ENCODE assay signal across 25 cellular contexts in the genomic region with DNA sequence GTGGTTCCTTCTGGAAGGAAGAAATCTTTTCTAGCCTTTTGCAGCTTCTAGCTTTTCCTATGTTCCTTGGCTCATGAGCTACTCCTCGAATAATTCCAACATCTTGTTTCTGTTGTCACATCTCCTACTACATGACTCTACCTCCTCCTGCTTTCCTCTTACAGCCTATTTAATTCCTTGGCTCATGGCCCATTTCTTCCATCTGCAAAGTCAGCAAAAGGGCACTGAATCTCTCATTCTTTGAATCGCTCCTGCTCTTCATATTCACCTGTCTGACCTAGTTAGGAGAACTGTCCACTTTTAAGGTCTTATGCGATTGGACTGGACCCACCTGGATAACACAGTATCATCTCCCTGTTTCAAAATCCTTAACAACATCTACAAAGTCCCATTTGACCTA. TPM values are rescaled to one million over a fixed set of nuclear protein-coding genes. Genes with fewer than 3 reads are reported as not detected.
"Had no signal": no experiment of that assay in that cellular context is flagged by ENCODE, and none has a peak within 500 bp of the region (broad histone marks: within the 10 kb centered on the region; RNA-seq: fewer than 3 reads in every experiment).

No MANE protein-coding gene starts in this region.

- H3K4me1 ChIP-seq: esophagus squamous epithelium, right atrium auricular region had no signal

- H3K36me3 ChIP-seq: esophagus squamous epithelium, gastroesophageal sphincter, neutrophil, ovary, prostate gland, right atrium auricular region, upper lobe of left lung had no signal

- H3K4me3 ChIP-seq: coronary artery, esophagus squamous epithelium, gastroesophageal sphincter, ovary, prostate gland, right atrium auricular region, upper lobe of left lung had no signal

- DNase-seq: activated CD4-positive, alpha-beta T cell treated with anti-CD3 and anti-CD28 coated beads for 4 hours; activated CD4-positive, alpha-beta T cell treated with anti-CD3 and anti-CD28 coated beads, Interleukin-2, amount 50 U/mL, for 48 hours; activated CD4-positive, CD25-positive, alpha-beta regulatory T cell; activated CD8-positive, alpha-beta memory T cell treated with anti-CD3 and anti-CD28 coated beads, Interleukin-2, amount 50 U/mL, for 48 hours; activated naive CD4-positive, alpha-beta T cell treated with anti-CD3 and anti-CD28 coated beads for 36 hours; activated naive CD8-positive, alpha-beta T cell treated with anti-CD3 and anti-CD28 coated beads, Interleukin-2, amount 10 ng/mL, durations not matched to agents 7 days and 5 days; activated T-cell treated with anti-CD3 and anti-CD28 coated beads, Interleukin-2, amount 50 U/mL, for 4 hours; amygdala; cerebellar nuclear complex; endodermal cell; esophagus squamous epithelium; head of caudate nucleus; hypothalamus; left cardiac atrium; ovary; stimulated activated CD4-positive, alpha-beta T cell treated with anti-CD3 and anti-CD28 coated beads, Interleukin-4, amount 100 ng/mL, for 24 hours; stimulated activated naive CD8-positive, alpha-beta T cell treated with anti-CD3 and anti-CD28 coated beads, Interleukin-15, Interleukin-2, amounts not matched to agents 100 U/mL and 50 U/mL, for 24 hours; T1000; upper lobe of left lung had no signal

- H3K27ac ChIP-seq: coronary artery, esophagus squamous epithelium, gastroesophageal sphincter, neutrophil, ovary, prostate gland, right atrium auricular region, upper lobe of left lung had no signal

- H3K9me3 ChIP-seq: esophagus squamous epithelium, gastroesophageal sphincter, neutrophil, ovary, prostate gland had no signal

RNA-seq across cellular contexts. Expression of gene PRKD1, which starts 15.8 kb away (rescaled TPM):
- total RNA-seq: activated CD8-positive, alpha-beta memory T cell treated with anti-CD3 and anti-CD28 coated beads for 36 hours; activated naive CD4-positive, alpha-beta T cell treated with anti-CD3 and anti-CD28 coated beads for 36 hours; activated naive CD8-positive, alpha-beta T cell treated with anti-CD3 and anti-CD28 coated beads, Interleukin-2, amount 10 ng/mL, durations not matched to agents 7 days and 5 days had no signal
